Comparison of ENCODE assay signal across 8 cellular contexts in the genomic region with DNA sequence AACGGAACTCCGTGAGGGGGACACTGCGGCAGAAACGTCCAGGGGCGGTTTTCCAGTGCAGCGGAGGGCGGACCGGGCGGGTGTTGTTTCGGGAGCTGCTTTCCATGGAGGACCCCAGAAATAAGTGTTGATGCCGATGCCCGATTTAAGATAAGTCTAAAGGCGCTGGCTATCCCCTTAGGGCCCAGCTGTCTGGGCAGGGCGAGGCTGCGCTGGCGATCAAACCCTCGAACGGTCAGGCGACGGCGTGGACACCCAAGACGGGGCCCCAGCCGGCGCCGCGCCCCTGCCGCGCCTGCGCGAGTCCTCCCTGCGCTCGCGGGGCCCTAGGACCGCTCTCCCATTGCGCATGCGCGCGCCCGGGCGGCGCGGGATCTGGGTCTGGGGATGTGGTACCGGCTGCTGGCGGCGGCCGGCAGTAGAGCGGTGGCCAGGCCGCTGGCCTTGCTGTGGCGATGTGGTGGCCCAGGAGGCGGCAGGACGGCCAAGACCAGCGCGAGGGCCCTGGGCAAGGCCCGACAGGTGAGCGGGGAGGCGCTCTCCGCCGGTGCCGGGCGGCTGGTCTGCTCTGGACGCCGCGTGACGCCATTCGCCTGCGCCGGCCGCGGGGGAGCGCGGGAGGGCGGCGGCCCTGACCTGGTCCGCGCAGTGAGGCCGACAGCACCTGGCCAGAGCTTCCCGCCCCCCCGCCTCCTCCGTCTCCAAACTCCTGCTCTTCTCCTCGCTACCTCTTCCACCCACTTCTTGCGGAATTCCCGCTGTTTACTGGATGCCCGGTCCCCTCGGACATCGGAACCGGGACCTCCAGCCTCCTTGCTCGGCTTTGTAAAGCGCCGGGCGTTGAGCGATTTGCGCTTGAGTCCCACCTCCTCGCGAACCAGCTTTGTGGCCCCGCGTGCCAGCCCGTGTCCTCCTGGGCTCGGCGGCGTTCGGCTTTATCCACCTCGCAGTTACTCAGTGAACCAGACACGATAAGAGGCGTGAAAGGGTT. TPM values are rescaled to one million over a fixed set of nuclear protein-coding genes. Genes with fewer than 3 reads are reported as not detected.
DNase-seq lines count a peak whose midpoint lies in the region; ATAC-seq and TF ChIP-seq lines count a peak whose summit lies in the region.

No MANE protein-coding gene starts in this region.

- H3K9me3 ChIP-seq in T-helper 17 cell (ENCODE audit: control insufficient read depth, low read length, poor library complexity, severe bottlenecking): no peaks in the 10 kb centered on the region
- H3K9me3 ChIP-seq in vagina: no peaks in the 10 kb centered on the region

- H3K4me1 ChIP-seq in rectal smooth muscle tissue (ENCODE audit: control insufficient read depth, insufficient read depth, low read length): peaks cover 17% of the 10 kb centered on the region
- peaks cover 25% of the 10 kb centered on the region for H3K4me1 ChIP-seq in vagina

- peak overlapping the region; percentile 88 for H3K9ac ChIP-seq in rectal smooth muscle tissue (ENCODE audit: low read length)

- H3K36me3 Mint-ChIP-seq in T-helper 17 cell (ENCODE audit: low read depth): no peaks in the 10 kb centered on the region

- no peaks in the 10 kb centered on the region for H3K36me3 ChIP-seq in rectal smooth muscle tissue (ENCODE audit: control insufficient read depth, insufficient read depth, low read length)
- no peaks in the 10 kb centered on the region for H3K36me3 ChIP-seq in vagina

- H3K27ac Mint-ChIP-seq in T-helper 17 cell: peak overlapping the region; percentile 97

- H3K27me3 ChIP-seq in rectal smooth muscle tissue (ENCODE audit: control insufficient read depth, insufficient read depth, low read length) (no peaks in the 10 kb centered on the region), vagina (no peaks in the 10 kb centered on the region)

- no peaks in the 10 kb centered on the region for H3K27me3 Mint-ChIP-seq in T-helper 17 cell

- TF ChIP-seq CTCF in GM13976 (IDR thresholded peaks at IDR 0.05; ENCODE audit: borderline replicate concordance, control extremely low read depth, extremely low read depth, insufficient read depth, missing control alignments) (peak; percentile 4), vagina (IDR thresholded peaks at IDR 0.05) (no peak)

- peak overlapping the region; percentile 99 for H3K4me3 Mint-ChIP-seq in T-helper 17 cell

- H3K4me3 ChIP-seq in rectal smooth muscle tissue (ENCODE audit: low read length) (peak overlapping the region; percentile 95), vagina (peak overlapping the region; percentile 74 to 95)

- peaks cover 17% of the 10 kb centered on the region for H3K4me1 Mint-ChIP-seq in T-helper 17 cell

- peak in 1 of 2 donors; percentile 80 for TF ChIP-seq POLR2A in vagina (IDR thresholded peaks at IDR 0.05)

- intact Hi-C loops in vagina (cut with DNase I): no loop called here

- DNase-seq in GM13976 (ENCODE audit: low spot score): peak; percentile 100
- DNase-seq in NCI-H1417 (lab: John Stamatoyannopoulos, UW): peak; percentile 84 to 96 (median 96)
- DNase-seq in T-helper 17 cell: peak; percentile 88 to 93 (median 89)
- DNase-seq in anterior cingulate cortex (lab: John Stamatoyannopoulos, UW): peak in 57 of 58 donors; percentile 64 to 96 (median 86)
- DNase-seq in hepatic stellate cell (ENCODE audit: low spot score): peak; percentile 100
- no peak for DNase-seq in vagina (ENCODE audit: extremely low spot score in 2 of 2)

- peak; percentile 88 for ATAC-seq in HG02759 (IDR thresholded peaks at IDR 0.05; ENCODE audit: unreplicated experiment)
- peak; percentile 93 for ATAC-seq in T-helper 17 cell

- in situ Hi-C loops in GM13976 (cut with MboI; ENCODE audit: low sequenced_read_pairs, unreplicated experiment): no loop called here

- peak overlapping the region; percentile 97 for H3K27ac ChIP-seq in rectal smooth muscle tissue (ENCODE audit: low read depth, low read length)
- H3K27ac ChIP-seq in vagina: peak overlapping the region; percentile 85

RNA-seq across cellular contexts. Expression of gene DEF8, which starts 24.0 kb away (rescaled TPM):
- 10 to 100 TPM; 32.5 to 38.3 TPM for total RNA-seq in T-helper 17 cell
- 94.5 TPM for total RNA-seq in vagina

RNA-seq across cellular contexts. Expression of gene DBNDD1, which starts 46.7 kb away (rescaled TPM):
- total RNA-seq in T-helper 17 cell: under 1 TPM; 0.47 to 0.92 TPM
- 8.1 TPM for total RNA-seq in vagina

RNA-seq across cellular contexts. Expression of gene TUBB3, which starts 49.4 kb away (rescaled TPM):
- total RNA-seq in T-helper 17 cell: under 1 TPM; 0.52 to 0.96 TPM
- total RNA-seq in vagina: 19.2 TPM

RNA-seq across cellular contexts. Expression of gene MC1R, which starts 53.9 kb away (rescaled TPM):
- total RNA-seq in T-helper 17 cell (10 to 100 TPM; 10.1 to 13.8 TPM), vagina (4.4 TPM)

Comparison
In these comparisons a context has a peak if more than half of its experiments do, and no peak if none do; other contexts are left out.
1. DNase-seq: peak in GM13976 (single experiment), NCI-H1417 (3 of 3), T-helper 17 cell (3 of 3), anterior cingulate cortex (57 of 58) and hepatic stellate cell (single experiment); none in vagina (0 of 2).
2. RNA of gene TUBB3, which starts 49.4 kb away (total RNA-seq): 19.2 TPM in vagina (single experiment); 0.52 to 0.96 TPM in T-helper 17 cell; every median in the first group is over 10 times any median in the second.